18 cellular contexts compared by ENCODE assay signal in genomic region chr4:175871774-175872405, GRCh38. TPM values are rescaled to one million over a fixed set of nuclear protein-coding genes. Genes with fewer than 3 reads are reported as not detected.
DNase-seq lines count a peak whose midpoint lies in the region; TF ChIP-seq lines count a peak whose summit lies in the region.
"Had no signal": no experiment of that assay in that cellular context is flagged by ENCODE, and none has a peak within 500 bp of the region (broad histone marks: within the 10 kb centered on the region; RNA-seq: fewer than 3 reads in every experiment).

No MANE protein-coding gene starts in this region.

- DNase-seq in HS-5 (ENCODE audit: low read depth) (peak; percentile 16), adipocyte (ENCODE audit: low read depth) (peak; percentile 1), iris pigment epithelial cell (ENCODE audit: low read depth) (peak; percentile 1), CD14-positive monocyte (ENCODE audit: low spot score) (no peak), hepatocyte (ENCODE audit: low spot score) (no peak), medulla oblongata (ENCODE audit: extremely low spot score) (no peak), NCI-H1105 treated with DMSO at 0.1 percent for 48 hours (lab: John Stamatoyannopoulos, UW) (no peak)
- DNase-seq: DND-41; IMR-90; Karpas-422; NCI-H1417; NCI-H1930; NCI-H2171; NCI-H446; NK-92 treated with Interleukin-12 subunit alpha and Interleukin-12 subunit beta, amount 100 ng/mL, for 24 hours had no signal

- H3K27ac Mint-ChIP-seq in CD14-positive monocyte: no peak overlapping the region

- H3K4me1 Mint-ChIP-seq in CD14-positive monocyte: no peaks in the 10 kb centered on the region

- TF ChIP-seq CTCF in 22Rv1 (IDR thresholded peaks at IDR 0.05) (no peak), CD14-positive monocyte (IDR thresholded peaks at IDR 0.05) (no peak), hepatocyte (IDR thresholded peaks at IDR 0.05; ENCODE audit: poor library complexity) (no peak)

- peaks cover 15% of the 10 kb centered on the region for H3K9me3 ChIP-seq in adipocyte (ENCODE audit: control insufficient read depth, low read length)
- H3K9me3 ChIP-seq in hepatocyte (ENCODE audit: low read depth): no peaks in the 10 kb centered on the region
- H3K9me3 ChIP-seq: A549; BLaER1 treated with 17β-estradiol and CSF1 and Interleukin-3, amounts not matched to agents 10 nM and 100 nM had no signal

- H3K9me2 ChIP-seq in hepatocyte (replicated peaks; ENCODE audit: insufficient read depth): no peaks in the 10 kb centered on the region

- no peak overlapping the region for H3K4me2 ChIP-seq in hepatocyte
- H3K4me2 ChIP-seq: A549; BLaER1 treated with 17β-estradiol and CSF1 and Interleukin-3, amounts not matched to agents 10 nM and 100 nM had no signal

- no peak overlapping the region for H3K4me3 Mint-ChIP-seq in CD14-positive monocyte

- H2AFZ ChIP-seq in hepatocyte: no peak overlapping the region

- no peak overlapping the region for H3K9ac ChIP-seq in adipocyte (ENCODE audit: low read length)
- H3K9ac ChIP-seq: BLaER1 treated with 17β-estradiol and CSF1 and Interleukin-3, amounts not matched to agents 10 nM and 100 nM had no signal

- H3K27me3 Mint-ChIP-seq in CD14-positive monocyte (ENCODE audit: low read depth in 3 of 3): no peaks in the 10 kb centered on the region

- H3K27ac ChIP-seq in 22Rv1 (peak overlapping the region; percentile 96), hepatocyte (no peak overlapping the region)
- H3K27ac ChIP-seq: A549; BLaER1 treated with 17β-estradiol and CSF1 and Interleukin-3, amounts not matched to agents 10 nM and 100 nM had no signal

- no peaks in the 10 kb centered on the region for H3K79me2 ChIP-seq in hepatocyte

- H3K27me3 ChIP-seq in adipocyte (replicated peaks; ENCODE audit: control insufficient read depth, insufficient read depth, low read length) (no peaks in the 10 kb centered on the region), hepatocyte (no peaks in the 10 kb centered on the region)
- H3K27me3 ChIP-seq: BLaER1 treated with 17β-estradiol and CSF1 and Interleukin-3, amounts not matched to agents 10 nM and 100 nM had no signal

- H3K4me3 ChIP-seq in adipocyte (ENCODE audit: low read length) (no peak overlapping the region), hepatocyte (no peak overlapping the region)
- H3K4me3 ChIP-seq: A549; BLaER1 treated with 17β-estradiol and CSF1 and Interleukin-3, amounts not matched to agents 10 nM and 100 nM had no signal

- H3K4me1 ChIP-seq in adipocyte (ENCODE audit: control insufficient read depth, insufficient read depth, low read length) (no peaks in the 10 kb centered on the region), hepatocyte (ENCODE audit: insufficient read depth) (peaks cover 10% of the 10 kb centered on the region)
- H3K4me1 ChIP-seq: A549; BLaER1 treated with 17β-estradiol and CSF1 and Interleukin-3, amounts not matched to agents 10 nM and 100 nM had no signal

- H4K20me1 ChIP-seq in hepatocyte (ENCODE audit: insufficient read depth, poor library complexity, severe bottlenecking): no peaks in the 10 kb centered on the region
- H4K20me1 ChIP-seq: BLaER1 treated with 17β-estradiol and CSF1 and Interleukin-3, amounts not matched to agents 10 nM and 100 nM had no signal

- no peaks in the 10 kb centered on the region for H3K36me3 Mint-ChIP-seq in CD14-positive monocyte

- H3K36me3 ChIP-seq in adipocyte (ENCODE audit: control insufficient read depth, insufficient read depth, low read length, severe bottlenecking) (no peaks in the 10 kb centered on the region), hepatocyte (replicated peaks; ENCODE audit: insufficient read depth, low read depth) (no peaks in the 10 kb centered on the region)
- H3K36me3 ChIP-seq: BLaER1 treated with 17β-estradiol and CSF1 and Interleukin-3, amounts not matched to agents 10 nM and 100 nM had no signal

- intact Hi-C loops in CD14-positive monocyte (cut with micrococcal nuclease): no loop called here

- H3K9me3 Mint-ChIP-seq in CD14-positive monocyte: peaks cover 0 to 7% (median 1%) of the 10 kb centered on the region in 7 donors

- 78% methylated on average over 2 of the region's 2 CpGs for WGBS in hepatocyte (ENCODE audit: low lambda C conversion rate, missing lambda C conversion rate)

RNA-seq across cellular contexts. Expression of gene GPM6A, which starts 59.8 kb away (rescaled TPM):
- polyA plus RNA-seq in CD14-positive monocyte: under 1 TPM in 1 of 2 donors, not detected in 1; 0.33 TPM
- total RNA-seq in hepatocyte: 4.9 and 6.2 TPM in 2 replicates
- 3.6 and 5.1 TPM in 2 replicates for polyA plus RNA-seq in hepatocyte
- total RNA-seq: IMR-90 had no signal
- polyA plus RNA-seq: IMR-90 had no signal

Comparison
In these comparisons a context has a peak if more than half of its experiments do, and no peak if none do; other contexts are left out.
1. DNase-seq: peak in HS-5 (single experiment), adipocyte (single experiment) and iris pigment epithelial cell (single experiment); none in CD14-positive monocyte (single experiment), hepatocyte (single experiment), medulla oblongata (single experiment) and NCI-H1105 treated with DMSO at 0.1 percent for 48 hours (single experiment).